13 cellular contexts compared by ENCODE assay signal in the genomic region with DNA sequence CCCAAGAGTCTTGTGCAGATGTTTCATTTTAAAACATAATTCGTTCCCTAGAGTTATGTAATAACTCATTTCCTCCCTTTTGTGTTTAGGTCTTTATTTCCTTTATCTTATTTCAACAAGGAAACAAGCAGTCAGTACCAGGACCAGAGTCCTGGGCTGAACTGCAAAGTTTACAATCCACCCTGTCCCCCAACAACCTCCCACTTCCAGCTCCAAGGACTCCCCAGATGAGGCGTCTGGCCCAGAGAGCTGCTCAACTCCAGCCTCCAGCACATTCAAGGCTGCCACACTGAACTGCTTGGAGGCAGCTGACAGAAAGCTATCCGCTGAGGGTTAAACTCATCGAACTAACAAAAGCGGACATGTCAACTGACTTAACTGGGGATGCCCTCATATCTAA. TPM values are rescaled to one million over a fixed set of nuclear protein-coding genes. Genes with fewer than 3 reads are reported as not detected.
DNase-seq lines count a peak whose midpoint lies in the region; ATAC-seq and TF ChIP-seq lines count a peak whose summit lies in the region.
"Had no signal": no experiment of that assay in that cellular context is flagged by ENCODE, and none has a peak within 500 bp of the region (broad histone marks: within the 10 kb centered on the region; RNA-seq: fewer than 3 reads in every experiment).

No MANE protein-coding gene starts in this region.

- no peak overlapping the region for H3K4me3 ChIP-seq in DND-41 (ENCODE audit: low read depth in 1 of 2, low read length in 2 of 2)
- H3K4me3 ChIP-seq in esophagus muscularis mucosa = no peak overlapping the region
- H3K4me3 ChIP-seq: MG63 had no signal

- TF ChIP-seq CTCF in DND-41 (IDR thresholded peaks at IDR 0.05; ENCODE audit: borderline replicate concordance, extremely low read depth, low read length, poor library complexity, severe bottlenecking) (no peak), WTC11 (IDR thresholded peaks at IDR 0.05) (no peak), esophagus muscularis mucosa (IDR thresholded peaks at IDR 0.05) (no peak), progenitor cell of endocrine pancreas (IDR thresholded peaks at IDR 0.05; ENCODE audit: unreplicated experiment) (no peak)

- CTCF ChIA-PET in WTC11 (lab: Charles Lee) = interaction anchor here (1.0 kb wide), 1 partner anchor 25 kb away, joined by 3 read pairs; no protein-coding TSS in a partner anchor

- ATAC-seq in DND-41 (ENCODE audit: insufficient read depth, low read depth) (no peak), WTC11 (no peak)

- peaks cover 66% of the 10 kb centered on the region for H4K20me1 ChIP-seq in DND-41 (ENCODE audit: insufficient read depth, low read length)

- H3K36me3 ChIP-seq in DND-41 (ENCODE audit: insufficient read depth, low read length) (peaks cover 60% of the 10 kb centered on the region), esophagus muscularis mucosa (peaks cover 0 to 30% (median 21%) of the 10 kb centered on the region in 4 donors)

- H3K4me1 Mint-ChIP-seq in WTC11 (peaks cover 35% of the 10 kb centered on the region), progenitor cell of endocrine pancreas (ENCODE audit: low read depth) (peaks cover 20% of the 10 kb centered on the region)

- H3K79me2 ChIP-seq in DND-41 (ENCODE audit: insufficient read depth, low read length) = peaks cover 95% of the 10 kb centered on the region

- H2AFZ ChIP-seq in DND-41 (ENCODE audit: low read depth, low read length) = no peak overlapping the region

- H3K27ac ChIP-seq in DND-41 (ENCODE audit: low read length) (no peak overlapping the region), esophagus muscularis mucosa (replicated peaks in 1 of 4) (peak overlapping the region; percentile 38 to 74 (median 58))

- H3K36me3 Mint-ChIP-seq in WTC11 (peaks cover 57% of the 10 kb centered on the region), progenitor cell of endocrine pancreas (ENCODE audit: insufficient read depth) (peaks cover 25% of the 10 kb centered on the region)

- WGBS in esophagus muscularis mucosa = 42% methylated on average over 5 of the region's 5 CpGs

- H3K9ac ChIP-seq in DND-41 (ENCODE audit: low read depth, low read length) = no peak overlapping the region

- H3K4me2 ChIP-seq in DND-41 (ENCODE audit: insufficient read depth, low read length) = peak overlapping the region; percentile 12; the same call in 1 of the 2 replicates

- H3K27me3 ChIP-seq in DND-41 (ENCODE audit: insufficient read depth, low read length, poor library complexity) (no peaks in the 10 kb centered on the region), esophagus muscularis mucosa (no peaks in the 10 kb centered on the region)
- H3K27me3 ChIP-seq: MG63 had no signal

- H3K27me3 Mint-ChIP-seq in WTC11 (ENCODE audit: low read depth) (no peaks in the 10 kb centered on the region), progenitor cell of endocrine pancreas (no peaks in the 10 kb centered on the region)

- TF ChIP-seq EP300 in esophagus muscularis mucosa (IDR thresholded peaks at IDR 0.05) = no peak

- DNase-seq in DND-41 (no peak), WTC11 (ENCODE audit: low spot score) (no peak), esophagus muscularis mucosa (ENCODE audit: extremely low spot score) (no peak), progenitor cell of endocrine pancreas (ENCODE audit: low spot score, unreplicated experiment) (no peak), hippocampal formation (lab: John Stamatoyannopoulos, UW) (no peak), SIG-M5 treated with dmso at 0.1 percent for 504 hours (lab: John Stamatoyannopoulos, UW; ENCODE audit: unreplicated experiment) (no peak), iPS-NIHi7 (ENCODE audit: extremely low spot score) (no peak)
- DNase-seq in effector CD8-positive, alpha-beta T cell (lab: John Stamatoyannopoulos, UW) = no peak
- DNase-seq: activated CD4-positive, alpha-beta T cell treated with anti-CD3 and anti-CD28 coated beads for 4 hours; amygdala; foreskin fibroblast; MG63; SHP77 treated with DMSO at 0.1 percent for 48 hours had no signal

- POLR2A ChIA-PET in WTC11 (lab: Charles Lee) = interaction anchor here (0.5 kb wide), 1 partner anchor 992 kb away, joined by 3 read pairs; no protein-coding TSS in a partner anchor

- H3K9me3 Mint-ChIP-seq in WTC11 (peaks cover 3% of the 10 kb centered on the region; the same call in 1 of the 2 replicates), progenitor cell of endocrine pancreas (ENCODE audit: low read depth) (no peaks in the 10 kb centered on the region)

- H3K4me3 Mint-ChIP-seq in WTC11 = no peak overlapping the region
- H3K4me3 Mint-ChIP-seq in progenitor cell of endocrine pancreas (ENCODE audit: low read depth) = no peak overlapping the region

- intact Hi-C loops in esophagus muscularis mucosa (cut with DNase I) = no loop called here

- TF ChIP-seq POLR2A in esophagus muscularis mucosa (IDR thresholded peaks at IDR 0.05; ENCODE audit: low read depth) = no peak

- peaks cover 28% of the 10 kb centered on the region for H3K4me1 ChIP-seq in DND-41 (ENCODE audit: insufficient read depth, low read length)
- H3K4me1 ChIP-seq in esophagus muscularis mucosa = peaks cover 62 to 83% (median 79%) of the 10 kb centered on the region in 4 donors

- no peaks in the 10 kb centered on the region for H3K9me3 ChIP-seq in DND-41 (ENCODE audit: insufficient read depth, low read length, severe bottlenecking)
- no peaks in the 10 kb centered on the region for H3K9me3 ChIP-seq in esophagus muscularis mucosa
- H3K9me3 ChIP-seq: MG63 had no signal

- H3K27ac Mint-ChIP-seq in WTC11 = peak overlapping the region; percentile 67; the same call in 1 of the 2 replicates
- H3K27ac Mint-ChIP-seq in progenitor cell of endocrine pancreas = peak overlapping the region; percentile 77

TF ChIP-seq in WTC11, 78 proteins besides CTCF, POLR2A, EP300 and RAD21 (continues in another document):
- TF ChIP-seq ZBTB21 (CRISPR knock-in tag; IDR thresholded peaks at IDR 0.05; ENCODE audit: borderline replicate concordance) (no peak), TEAD1 (CRISPR knock-in tag; IDR thresholded peaks at IDR 0.05) (no peak), JUN (CRISPR knock-in tag; IDR thresholded peaks at IDR 0.05) (no peak), NR1H2 (CRISPR knock-in tag; IDR thresholded peaks at IDR 0.05) (no peak), FOXP1 (CRISPR knock-in tag; IDR thresholded peaks at IDR 0.05; ENCODE audit: borderline replicate concordance) (no peak), NFE2L1 (CRISPR knock-in tag; IDR thresholded peaks at IDR 0.05) (no peak), IRF2 (CRISPR knock-in tag; IDR thresholded peaks at IDR 0.05; ENCODE audit: borderline replicate concordance, low read depth) (no peak), ESRRA (CRISPR knock-in tag; IDR thresholded peaks at IDR 0.05; ENCODE audit: borderline replicate concordance) (no peak), EMX1 (CRISPR knock-in tag; IDR thresholded peaks at IDR 0.05) (no peak), JAZF1 (CRISPR knock-in tag; IDR thresholded peaks at IDR 0.05) (no peak), SMAD3 (CRISPR knock-in tag; IDR thresholded peaks at IDR 0.05; ENCODE audit: borderline replicate concordance) (no peak)
- TF ChIP-seq, protein P1, sequence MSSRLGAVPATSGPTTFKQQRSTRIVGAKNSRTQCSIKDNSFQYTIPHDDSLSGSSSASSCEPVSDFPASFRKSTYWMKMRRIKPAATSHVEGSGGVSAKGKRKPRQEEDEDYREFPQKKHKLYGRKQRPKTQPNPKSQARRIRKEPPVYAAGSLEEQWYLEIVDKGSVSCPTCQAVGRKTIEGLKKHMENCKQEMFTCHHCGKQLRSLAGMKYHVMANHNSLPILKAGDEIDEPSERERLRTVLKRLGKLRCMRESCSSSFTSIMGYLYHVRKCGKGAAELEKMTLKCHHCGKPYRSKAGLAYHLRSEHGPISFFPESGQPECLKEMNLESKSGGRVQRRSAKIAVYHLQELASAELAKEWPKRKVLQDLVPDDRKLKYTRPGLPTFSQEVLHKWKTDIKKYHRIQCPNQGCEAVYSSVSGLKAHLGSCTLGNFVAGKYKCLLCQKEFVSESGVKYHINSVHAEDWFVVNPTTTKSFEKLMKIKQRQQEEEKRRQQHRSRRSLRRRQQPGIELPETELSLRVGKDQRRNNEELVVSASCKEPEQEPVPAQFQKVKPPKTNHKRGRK (CRISPR knock-in tag; IDR thresholded peaks at IDR 0.05; ENCODE audit: borderline replicate concordance) = no peak
- TF ChIP-seq, protein P2, sequence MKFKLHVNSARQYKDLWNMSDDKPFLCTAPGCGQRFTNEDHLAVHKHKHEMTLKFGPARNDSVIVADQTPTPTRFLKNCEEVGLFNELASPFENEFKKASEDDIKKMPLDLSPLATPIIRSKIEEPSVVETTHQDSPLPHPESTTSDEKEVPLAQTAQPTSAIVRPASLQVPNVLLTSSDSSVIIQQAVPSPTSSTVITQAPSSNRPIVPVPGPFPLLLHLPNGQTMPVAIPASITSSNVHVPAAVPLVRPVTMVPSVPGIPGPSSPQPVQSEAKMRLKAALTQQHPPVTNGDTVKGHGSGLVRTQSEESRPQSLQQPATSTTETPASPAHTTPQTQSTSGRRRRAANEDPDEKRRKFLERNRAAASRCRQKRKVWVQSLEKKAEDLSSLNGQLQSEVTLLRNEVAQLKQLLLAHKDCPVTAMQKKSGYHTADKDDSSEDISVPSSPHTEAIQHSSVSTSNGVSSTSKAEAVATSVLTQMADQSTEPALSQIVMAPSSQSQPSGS (CRISPR knock-in tag; IDR thresholded peaks at IDR 0.05; ENCODE audit: borderline replicate concordance, low read depth) = no peak
- TF ChIP-seq, protein P3, sequence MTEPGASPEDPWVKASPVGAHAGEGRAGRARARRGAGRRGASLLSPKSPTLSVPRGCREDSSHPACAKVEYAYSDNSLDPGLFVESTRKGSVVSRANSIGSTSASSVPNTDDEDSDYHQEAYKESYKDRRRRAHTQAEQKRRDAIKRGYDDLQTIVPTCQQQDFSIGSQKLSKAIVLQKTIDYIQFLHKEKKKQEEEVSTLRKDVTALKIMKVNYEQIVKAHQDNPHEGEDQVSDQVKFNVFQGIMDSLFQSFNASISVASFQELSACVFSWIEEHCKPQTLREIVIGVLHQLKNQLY (CRISPR knock-in tag; IDR thresholded peaks at IDR 0.05) = no peak

RNA-seq across cellular contexts. Expression of gene POLDIP3, which starts 4.5 kb away (rescaled TPM):
- total RNA-seq in WTC11 (2021) = 73.2 to 88.7 TPM (median 82.1 TPM) in 3 replicates
- total RNA-seq in esophagus muscularis mucosa = 10 to 100 TPM; 30.6 to 47.6 (median 39.6) TPM
- total RNA-seq in progenitor cell of endocrine pancreas = 77.5 and 82.4 TPM in 2 replicates

RNA-seq across cellular contexts. Expression of gene ATP5MGL, which starts 30.2 kb away (rescaled TPM):
- 0.23 to 0.74 TPM (median 0.25 TPM) in 3 replicates for total RNA-seq in WTC11 (2021)
- total RNA-seq in esophagus muscularis mucosa = not detected
- total RNA-seq in progenitor cell of endocrine pancreas = 0.40 and 0.89 TPM in 2 replicates

RNA-seq across cellular contexts. Expression of gene CYB5R3, which starts 39.0 kb away (rescaled TPM):
- 85.4 to 98.7 TPM (median 93.9 TPM) in 3 replicates for total RNA-seq in WTC11 (2021)
- 100 to 1,000 TPM; 154 to 287 (median 221) TPM for total RNA-seq in esophagus muscularis mucosa
- total RNA-seq in progenitor cell of endocrine pancreas = 77.3 and 85.9 TPM in 2 replicates

RNA-seq across cellular contexts. Expression of gene SERHL2, which starts 56.5 kb away (rescaled TPM):
- total RNA-seq in WTC11 (2021) (0.37 to 1.1 TPM (median 0.92 TPM) in 3 replicates), esophagus muscularis mucosa (1 to 10 TPM; 3.1 to 9.1 (median 5.0) TPM), progenitor cell of endocrine pancreas (0.69 and 1.0 TPM in 2 replicates)
